ENCODE assay signal across 1 cellular context in genomic region chr18:12948055-12948804, GRCh38.
TF ChIP-seq lines count a peak whose summit lies in the region.

No MANE protein-coding gene starts in this region.

TF ChIP-seq in HepG2, 621 proteins besides CTCF, POLR2A, EP300 and RAD21 (continued from another document and continues in another):
- TF ChIP-seq SYNCRIP (IDR thresholded peaks at IDR 0.05; ENCODE audit: insufficient read depth, low read depth, low read length) (no peak), FOXO4 (CRISPR knock-in tag; conservative IDR thresholded peaks at IDR 0.05) (peak; percentile 99), ZNF274 (CRISPR knock-in tag; IDR thresholded peaks at IDR 0.05) (peak; percentile 98; the same call in 1 of the 2 replicates), PAF1 (CRISPR knock-in tag; IDR thresholded peaks at IDR 0.05) (no peak), ZNF549 (CRISPR knock-in tag; IDR thresholded peaks at IDR 0.05) (no peak), NRL (CRISPR knock-in tag; IDR thresholded peaks at IDR 0.05; ENCODE audit: borderline replicate concordance) (peak; percentile 78; the same call in 1 of the 2 replicates), HES4 (CRISPR knock-in tag; IDR thresholded peaks at IDR 0.05; ENCODE audit: borderline replicate concordance) (peak; percentile 99), FOXJ3 (CRISPR knock-in tag; IDR thresholded peaks at IDR 0.05; ENCODE audit: borderline replicate concordance) (0 out of 2 replicates have a peak, but pooled peaks have one; percentile 44), PRMT3 (CRISPR knock-in tag; IDR thresholded peaks at IDR 0.05; ENCODE audit: borderline replicate concordance, low read depth) (peak; percentile 58; the same call in 1 of the 2 replicates), SP4 (CRISPR knock-in tag; IDR thresholded peaks at IDR 0.05) (peak; percentile 97), ZNF720 (CRISPR knock-in tag; IDR thresholded peaks at IDR 0.05) (no peak), ZNF607 (CRISPR knock-in tag; IDR thresholded peaks at IDR 0.05; ENCODE audit: borderline replicate concordance) (peak; percentile 98), TRIM24 (CRISPR knock-in tag; IDR thresholded peaks at IDR 0.05) (no peak), ZFP82 (CRISPR knock-in tag; IDR thresholded peaks at IDR 0.05; ENCODE audit: borderline replicate concordance) (no peak), ZBTB1 (CRISPR knock-in tag; IDR thresholded peaks at IDR 0.05; ENCODE audit: borderline replicate concordance) (no peak), ERF (CRISPR knock-in tag; IDR thresholded peaks at IDR 0.05) (peak; percentile 82), NR2F6 (IDR thresholded peaks at IDR 0.05) (no peak), NR2F6 (CRISPR knock-in tag; IDR thresholded peaks at IDR 0.05) (peak; percentile 48), NFIB (CRISPR knock-in tag; IDR thresholded peaks at IDR 0.05; ENCODE audit: borderline replicate concordance) (no peak), ZNF335 (CRISPR knock-in tag; IDR thresholded peaks at IDR 0.05) (no peak; the same call in 1 of the 2 replicates), NKX3-1 (CRISPR knock-in tag; IDR thresholded peaks at IDR 0.05) (peak; percentile 94), ZFP62 (CRISPR knock-in tag; IDR thresholded peaks at IDR 0.05) (no peak), ZNF264 (CRISPR knock-in tag; IDR thresholded peaks at IDR 0.05) (0 out of 2 replicates have a peak, but pooled peaks have one; percentile 19), BRF2 (CRISPR knock-in tag; IDR thresholded peaks at IDR 0.05) (peak; percentile 98), PPARG (CRISPR knock-in tag; conservative IDR thresholded peaks at IDR 0.05) (no peak), ZNF326 (CRISPR knock-in tag; IDR thresholded peaks at IDR 0.05; ENCODE audit: borderline replicate concordance) (no peak), ZNF883 (CRISPR knock-in tag; IDR thresholded peaks at IDR 0.05; ENCODE audit: not compliant biosample characterization) (peak; percentile 96), DNMT1 (CRISPR knock-in tag; IDR thresholded peaks at IDR 0.05) (peak; percentile 92; the same call in 1 of the 2 replicates), MAFK (conservative IDR thresholded peaks at IDR 0.05 in 1 of 2, IDR thresholded peaks at IDR 0.05 in 1 of 2; ENCODE audit: low read length in 2 of 2) (no peak), DPF2 (CRISPR knock-in tag; IDR thresholded peaks at IDR 0.05; ENCODE audit: borderline replicate concordance, low read depth) (peak; percentile 24; the same call in 1 of the 2 replicates), NFE2 (CRISPR knock-in tag; IDR thresholded peaks at IDR 0.05) (no peak), ARID3A (IDR thresholded peaks at IDR 0.05; ENCODE audit: low read depth, low read length) (no peak), XRCC5 (optimal IDR thresholded peaks at IDR 0.05; ENCODE audit: low read length) (peak; percentile 50), DDIT3 (CRISPR knock-in tag; IDR thresholded peaks at IDR 0.05) (no peak), SP140L (CRISPR knock-in tag; IDR thresholded peaks at IDR 0.05; ENCODE audit: borderline replicate concordance) (no peak)
- TF ChIP-seq, protein P1, sequence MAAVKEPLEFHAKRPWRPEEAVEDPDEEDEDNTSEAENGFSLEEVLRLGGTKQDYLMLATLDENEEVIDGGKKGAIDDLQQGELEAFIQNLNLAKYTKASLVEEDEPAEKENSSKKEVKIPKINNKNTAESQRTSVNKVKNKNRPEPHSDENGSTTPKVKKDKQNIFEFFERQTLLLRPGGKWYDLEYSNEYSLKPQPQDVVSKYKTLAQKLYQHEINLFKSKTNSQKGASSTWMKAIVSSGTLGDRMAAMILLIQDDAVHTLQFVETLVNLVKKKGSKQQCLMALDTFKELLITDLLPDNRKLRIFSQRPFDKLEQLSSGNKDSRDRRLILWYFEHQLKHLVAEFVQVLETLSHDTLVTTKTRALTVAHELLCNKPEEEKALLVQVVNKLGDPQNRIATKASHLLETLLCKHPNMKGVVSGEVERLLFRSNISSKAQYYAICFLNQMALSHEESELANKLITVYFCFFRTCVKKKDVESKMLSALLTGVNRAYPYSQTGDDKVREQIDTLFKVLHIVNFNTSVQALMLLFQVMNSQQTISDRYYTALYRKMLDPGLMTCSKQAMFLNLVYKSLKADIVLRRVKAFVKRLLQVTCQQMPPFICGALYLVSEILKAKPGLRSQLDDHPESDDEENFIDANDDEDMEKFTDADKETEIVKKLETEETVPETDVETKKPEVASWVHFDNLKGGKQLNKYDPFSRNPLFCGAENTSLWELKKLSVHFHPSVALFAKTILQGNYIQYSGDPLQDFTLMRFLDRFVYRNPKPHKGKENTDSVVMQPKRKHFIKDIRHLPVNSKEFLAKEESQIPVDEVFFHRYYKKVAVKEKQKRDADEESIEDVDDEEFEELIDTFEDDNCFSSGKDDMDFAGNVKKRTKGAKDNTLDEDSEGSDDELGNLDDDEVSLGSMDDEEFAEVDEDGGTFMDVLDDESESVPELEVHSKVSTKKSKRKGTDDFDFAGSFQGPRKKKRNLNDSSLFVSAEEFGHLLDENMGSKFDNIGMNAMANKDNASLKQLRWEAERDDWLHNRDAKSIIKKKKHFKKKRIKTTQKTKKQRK (IDR thresholded peaks at IDR 0.05; ENCODE audit: low read length) = no peak
- TF ChIP-seq, protein P2, sequence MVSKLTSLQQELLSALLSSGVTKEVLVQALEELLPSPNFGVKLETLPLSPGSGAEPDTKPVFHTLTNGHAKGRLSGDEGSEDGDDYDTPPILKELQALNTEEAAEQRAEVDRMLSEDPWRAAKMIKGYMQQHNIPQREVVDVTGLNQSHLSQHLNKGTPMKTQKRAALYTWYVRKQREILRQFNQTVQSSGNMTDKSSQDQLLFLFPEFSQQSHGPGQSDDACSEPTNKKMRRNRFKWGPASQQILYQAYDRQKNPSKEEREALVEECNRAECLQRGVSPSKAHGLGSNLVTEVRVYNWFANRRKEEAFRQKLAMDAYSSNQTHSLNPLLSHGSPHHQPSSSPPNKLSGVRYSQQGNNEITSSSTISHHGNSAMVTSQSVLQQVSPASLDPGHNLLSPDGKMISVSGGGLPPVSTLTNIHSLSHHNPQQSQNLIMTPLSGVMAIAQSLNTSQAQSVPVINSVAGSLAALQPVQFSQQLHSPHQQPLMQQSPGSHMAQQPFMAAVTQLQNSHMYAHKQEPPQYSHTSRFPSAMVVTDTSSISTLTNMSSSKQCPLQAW (CRISPR knock-in tag; IDR thresholded peaks at IDR 0.05) = peak; percentile 74
- TF ChIP-seq, protein P3, sequence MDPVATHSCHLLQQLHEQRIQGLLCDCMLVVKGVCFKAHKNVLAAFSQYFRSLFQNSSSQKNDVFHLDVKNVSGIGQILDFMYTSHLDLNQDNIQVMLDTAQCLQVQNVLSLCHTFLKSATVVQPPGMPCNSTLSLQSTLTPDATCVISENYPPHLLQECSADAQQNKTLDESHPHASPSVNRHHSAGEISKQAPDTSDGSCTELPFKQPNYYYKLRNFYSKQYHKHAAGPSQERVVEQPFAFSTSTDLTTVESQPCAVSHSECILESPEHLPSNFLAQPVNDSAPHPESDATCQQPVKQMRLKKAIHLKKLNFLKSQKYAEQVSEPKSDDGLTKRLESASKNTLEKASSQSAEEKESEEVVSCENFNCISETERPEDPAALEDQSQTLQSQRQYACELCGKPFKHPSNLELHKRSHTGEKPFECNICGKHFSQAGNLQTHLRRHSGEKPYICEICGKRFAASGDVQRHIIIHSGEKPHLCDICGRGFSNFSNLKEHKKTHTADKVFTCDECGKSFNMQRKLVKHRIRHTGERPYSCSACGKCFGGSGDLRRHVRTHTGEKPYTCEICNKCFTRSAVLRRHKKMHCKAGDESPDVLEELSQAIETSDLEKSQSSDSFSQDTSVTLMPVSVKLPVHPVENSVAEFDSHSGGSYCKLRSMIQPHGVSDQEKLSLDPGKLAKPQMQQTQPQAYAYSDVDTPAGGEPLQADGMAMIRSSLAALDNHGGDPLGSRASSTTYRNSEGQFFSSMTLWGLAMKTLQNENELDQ (CRISPR knock-in tag; IDR thresholded peaks at IDR 0.05; ENCODE audit: borderline replicate concordance) = no peak
- TF ChIP-seq, protein P4, sequence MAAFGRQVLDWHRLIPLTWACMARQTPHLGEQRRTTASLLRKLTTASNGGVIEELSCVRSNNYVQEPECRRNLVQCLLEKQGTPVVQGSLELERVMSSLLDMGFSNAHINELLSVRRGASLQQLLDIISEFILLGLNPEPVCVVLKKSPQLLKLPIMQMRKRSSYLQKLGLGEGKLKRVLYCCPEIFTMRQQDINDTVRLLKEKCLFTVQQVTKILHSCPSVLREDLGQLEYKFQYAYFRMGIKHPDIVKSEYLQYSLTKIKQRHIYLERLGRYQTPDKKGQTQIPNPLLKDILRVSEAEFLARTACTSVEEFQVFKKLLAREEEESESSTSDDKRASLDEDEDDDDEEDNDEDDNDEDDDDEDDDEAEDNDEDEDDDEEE (CRISPR knock-in tag; IDR thresholded peaks at IDR 0.05) = peak; percentile 99
- TF ChIP-seq, protein P5, sequence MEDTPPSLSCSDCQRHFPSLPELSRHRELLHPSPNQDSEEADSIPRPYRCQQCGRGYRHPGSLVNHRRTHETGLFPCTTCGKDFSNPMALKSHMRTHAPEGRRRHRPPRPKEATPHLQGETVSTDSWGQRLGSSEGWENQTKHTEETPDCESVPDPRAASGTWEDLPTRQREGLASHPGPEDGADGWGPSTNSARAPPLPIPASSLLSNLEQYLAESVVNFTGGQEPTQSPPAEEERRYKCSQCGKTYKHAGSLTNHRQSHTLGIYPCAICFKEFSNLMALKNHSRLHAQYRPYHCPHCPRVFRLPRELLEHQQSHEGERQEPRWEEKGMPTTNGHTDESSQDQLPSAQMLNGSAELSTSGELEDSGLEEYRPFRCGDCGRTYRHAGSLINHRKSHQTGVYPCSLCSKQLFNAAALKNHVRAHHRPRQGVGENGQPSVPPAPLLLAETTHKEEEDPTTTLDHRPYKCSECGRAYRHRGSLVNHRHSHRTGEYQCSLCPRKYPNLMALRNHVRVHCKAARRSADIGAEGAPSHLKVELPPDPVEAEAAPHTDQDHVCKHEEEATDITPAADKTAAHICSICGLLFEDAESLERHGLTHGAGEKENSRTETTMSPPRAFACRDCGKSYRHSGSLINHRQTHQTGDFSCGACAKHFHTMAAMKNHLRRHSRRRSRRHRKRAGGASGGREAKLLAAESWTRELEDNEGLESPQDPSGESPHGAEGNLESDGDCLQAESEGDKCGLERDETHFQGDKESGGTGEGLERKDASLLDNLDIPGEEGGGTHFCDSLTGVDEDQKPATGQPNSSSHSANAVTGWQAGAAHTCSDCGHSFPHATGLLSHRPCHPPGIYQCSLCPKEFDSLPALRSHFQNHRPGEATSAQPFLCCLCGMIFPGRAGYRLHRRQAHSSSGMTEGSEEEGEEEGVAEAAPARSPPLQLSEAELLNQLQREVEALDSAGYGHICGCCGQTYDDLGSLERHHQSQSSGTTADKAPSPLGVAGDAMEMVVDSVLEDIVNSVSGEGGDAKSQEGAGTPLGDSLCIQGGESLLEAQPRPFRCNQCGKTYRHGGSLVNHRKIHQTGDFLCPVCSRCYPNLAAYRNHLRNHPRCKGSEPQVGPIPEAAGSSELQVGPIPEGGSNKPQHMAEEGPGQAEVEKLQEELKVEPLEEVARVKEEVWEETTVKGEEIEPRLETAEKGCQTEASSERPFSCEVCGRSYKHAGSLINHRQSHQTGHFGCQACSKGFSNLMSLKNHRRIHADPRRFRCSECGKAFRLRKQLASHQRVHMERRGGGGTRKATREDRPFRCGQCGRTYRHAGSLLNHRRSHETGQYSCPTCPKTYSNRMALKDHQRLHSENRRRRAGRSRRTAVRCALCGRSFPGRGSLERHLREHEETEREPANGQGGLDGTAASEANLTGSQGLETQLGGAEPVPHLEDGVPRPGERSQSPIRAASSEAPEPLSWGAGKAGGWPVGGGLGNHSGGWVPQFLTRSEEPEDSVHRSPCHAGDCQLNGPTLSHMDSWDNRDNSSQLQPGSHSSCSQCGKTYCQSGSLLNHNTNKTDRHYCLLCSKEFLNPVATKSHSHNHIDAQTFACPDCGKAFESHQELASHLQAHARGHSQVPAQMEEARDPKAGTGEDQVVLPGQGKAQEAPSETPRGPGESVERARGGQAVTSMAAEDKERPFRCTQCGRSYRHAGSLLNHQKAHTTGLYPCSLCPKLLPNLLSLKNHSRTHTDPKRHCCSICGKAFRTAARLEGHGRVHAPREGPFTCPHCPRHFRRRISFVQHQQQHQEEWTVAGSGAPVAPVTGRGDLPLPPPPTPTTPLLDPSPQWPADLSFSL (CRISPR knock-in tag; IDR thresholded peaks at IDR 0.05) = no peak
- TF ChIP-seq, protein P6, sequence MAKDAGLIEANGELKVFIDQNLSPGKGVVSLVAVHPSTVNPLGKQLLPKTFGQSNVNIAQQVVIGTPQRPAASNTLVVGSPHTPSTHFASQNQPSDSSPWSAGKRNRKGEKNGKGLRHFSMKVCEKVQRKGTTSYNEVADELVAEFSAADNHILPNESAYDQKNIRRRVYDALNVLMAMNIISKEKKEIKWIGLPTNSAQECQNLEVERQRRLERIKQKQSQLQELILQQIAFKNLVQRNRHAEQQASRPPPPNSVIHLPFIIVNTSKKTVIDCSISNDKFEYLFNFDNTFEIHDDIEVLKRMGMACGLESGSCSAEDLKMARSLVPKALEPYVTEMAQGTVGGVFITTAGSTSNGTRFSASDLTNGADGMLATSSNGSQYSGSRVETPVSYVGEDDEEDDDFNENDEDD (CRISPR knock-in tag; IDR thresholded peaks at IDR 0.05; ENCODE audit: borderline replicate concordance) = peak; percentile 99
